1 cellular context compared by ENCODE assay signal in the genomic region with DNA sequence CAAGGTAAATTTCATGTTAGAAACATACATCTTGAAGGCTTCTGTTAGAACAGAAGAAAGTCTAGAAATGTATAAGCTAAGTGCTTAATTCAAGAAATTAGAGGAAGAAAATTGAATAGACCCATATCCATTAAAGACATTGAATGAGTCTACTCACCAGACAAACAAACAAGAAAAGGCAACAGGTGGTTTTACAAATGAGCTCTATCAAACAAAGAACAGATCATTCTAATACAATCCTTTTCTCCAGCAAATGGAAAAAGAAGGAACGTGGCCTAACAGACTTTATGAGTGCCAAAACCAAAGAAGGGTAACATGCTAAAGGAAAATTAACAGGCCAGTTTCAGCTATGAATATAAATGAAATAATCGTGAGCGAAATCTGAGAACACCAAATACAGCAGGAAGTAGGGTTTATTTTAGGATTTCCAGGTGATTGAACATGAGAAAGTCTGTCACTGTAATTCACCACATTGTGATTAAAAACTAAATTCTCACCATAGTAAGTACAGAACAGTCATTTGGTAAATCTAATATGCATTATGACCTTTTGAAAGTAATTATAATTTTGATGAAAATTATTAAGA.
TF ChIP-seq lines count a peak whose summit lies in the region.

No MANE protein-coding gene starts in this region.

TF ChIP-seq in IMR-90, 13 proteins besides CTCF, POLR2A, EP300 and RAD21 (continued from another document):
- TF ChIP-seq, protein P1, sequence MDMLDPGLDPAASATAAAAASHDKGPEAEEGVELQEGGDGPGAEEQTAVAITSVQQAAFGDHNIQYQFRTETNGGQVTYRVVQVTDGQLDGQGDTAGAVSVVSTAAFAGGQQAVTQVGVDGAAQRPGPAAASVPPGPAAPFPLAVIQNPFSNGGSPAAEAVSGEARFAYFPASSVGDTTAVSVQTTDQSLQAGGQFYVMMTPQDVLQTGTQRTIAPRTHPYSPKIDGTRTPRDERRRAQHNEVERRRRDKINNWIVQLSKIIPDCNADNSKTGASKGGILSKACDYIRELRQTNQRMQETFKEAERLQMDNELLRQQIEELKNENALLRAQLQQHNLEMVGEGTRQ (IDR thresholded peaks at IDR 0.05; ENCODE audit: low read depth, low read length): no peak
- TF ChIP-seq CEBPB (IDR thresholded peaks at IDR 0.05; ENCODE audit: low read depth, low read length) (no peak), SMC3 (IDR thresholded peaks at IDR 0.05; ENCODE audit: low read depth, low read length) (no peak), RCOR1 (IDR thresholded peaks at IDR 0.05; ENCODE audit: insufficient replicate concordance, low read length) (no peak)
